Comparison of ENCODE assay signal across 10 cellular contexts in the genomic region with DNA sequence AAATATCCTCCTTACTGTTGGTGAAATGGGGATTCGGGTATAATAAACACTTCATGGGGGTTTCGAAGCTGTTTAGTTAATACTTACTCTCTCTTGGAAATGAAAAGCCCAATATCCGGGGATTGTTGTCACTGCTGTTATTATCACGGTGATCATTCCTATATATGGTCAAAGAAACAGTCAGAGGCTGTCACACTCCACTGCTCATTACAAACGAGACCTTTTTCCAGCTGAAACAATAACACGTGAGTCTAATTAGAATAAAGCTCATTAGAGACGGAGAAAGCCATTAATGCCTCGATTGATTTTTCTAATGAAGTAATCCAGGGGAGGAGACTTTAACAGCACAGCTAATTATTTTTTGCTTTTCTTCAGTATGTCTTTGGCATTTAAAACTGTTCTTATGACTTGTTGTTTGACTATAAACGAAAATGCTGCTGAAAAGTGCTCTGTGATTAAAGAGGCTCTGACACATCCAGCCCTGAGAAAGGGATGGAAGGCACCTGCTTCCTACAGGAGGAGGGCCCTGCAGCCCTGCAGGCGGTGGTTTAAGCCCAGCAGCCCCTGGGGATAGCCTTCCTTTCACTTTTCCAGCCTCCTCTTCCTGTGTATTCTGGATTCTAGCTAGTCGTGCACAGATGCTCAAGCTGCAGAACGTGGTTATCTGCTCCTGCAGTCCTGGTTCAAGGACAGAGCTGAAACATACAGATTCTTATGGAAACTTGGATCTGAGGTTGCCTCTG.
DNase-seq lines count a peak whose midpoint lies in the region; ATAC-seq and TF ChIP-seq lines count a peak whose summit lies in the region.
"Had no signal": no experiment of that assay in that cellular context is flagged by ENCODE, and none has a peak within 500 bp of the region (broad histone marks: within the 10 kb centered on the region; RNA-seq: fewer than 3 reads in every experiment).

No MANE protein-coding gene starts in this region.

- H3K4me3 Mint-ChIP-seq in natural killer cell = no peak overlapping the region
- no peak overlapping the region for H3K4me3 Mint-ChIP-seq in natural killer cell treated with Interleukin-12 subunit alpha and Interleukin-12 subunit beta and Interleukin-15 and Interleukin-18, amount 100 ng/mL, for 72 hours
- H3K4me3 Mint-ChIP-seq in CD4-positive, alpha-beta T cell = no peak overlapping the region

- H3K9me3 ChIP-seq in left lung = no peaks in the 10 kb centered on the region
- no peaks in the 10 kb centered on the region for H3K9me3 ChIP-seq in vagina
- no peaks in the 10 kb centered on the region for H3K9me3 ChIP-seq in CD4-positive, alpha-beta T cell (ENCODE audit: control insufficient read depth, low read length)

- peak overlapping the region; percentile 23 to 27 for H3K27ac Mint-ChIP-seq in natural killer cell
- H3K27ac Mint-ChIP-seq in natural killer cell treated with Interleukin-12 subunit alpha and Interleukin-12 subunit beta and Interleukin-15 and Interleukin-18, amount 100 ng/mL, for 72 hours = no peak overlapping the region
- no peak overlapping the region for H3K27ac Mint-ChIP-seq in CD4-positive, alpha-beta T cell

- H3K4me3 ChIP-seq in left lung (no peak overlapping the region), vagina (peak overlapping the region in 1 of 2 donors; percentile 3)

- H3K27me3 Mint-ChIP-seq in natural killer cell (ENCODE audit: low read depth in 2 of 2) = no peaks in the 10 kb centered on the region
- H3K27me3 Mint-ChIP-seq in natural killer cell treated with Interleukin-12 subunit alpha and Interleukin-12 subunit beta and Interleukin-15 and Interleukin-18, amount 100 ng/mL, for 72 hours = no peaks in the 10 kb centered on the region
- no peaks in the 10 kb centered on the region for H3K27me3 Mint-ChIP-seq in CD4-positive, alpha-beta T cell

- no peak for TF ChIP-seq POLR2A in vagina (IDR thresholded peaks at IDR 0.05)

- no peak for DNase-seq in natural killer cell
- no peak for DNase-seq in natural killer cell treated with Interleukin-12 subunit alpha and Interleukin-12 subunit beta and Interleukin-15 and Interleukin-18, amount 100 ng/mL, for 72 hours (ENCODE audit: low spot score)
- DNase-seq in astrocyte of the hippocampus (ENCODE audit: low read depth, low spot score) = peak; percentile 36
- no peak for DNase-seq in left lung
- DNase-seq in vagina (ENCODE audit: extremely low spot score in 2 of 2) = no peak
- no peak for DNase-seq in CD4-positive, alpha-beta T cell
- no peak for DNase-seq in stimulated activated CD4-positive, alpha-beta T cell treated with anti-CD3 and anti-CD28 coated beads, Interleukin-12 subunit alpha, Interleukin-12 subunit beta, amount 100 ng/mL, for 4 hours
- DNase-seq in caudate nucleus (lab: John Stamatoyannopoulos, UW) = no peak
- DNase-seq: activated T-cell treated with anti-CD3 and anti-CD28 coated beads, Interleukin-2, amount 50 U/mL, for 1 hour had no signal

- TF ChIP-seq CTCF in natural killer cell (IDR thresholded peaks at IDR 0.05) (no peak), left lung (IDR thresholded peaks at IDR 0.05) (no peak), vagina (IDR thresholded peaks at IDR 0.05) (no peak)
- TF ChIP-seq CTCF in CD4-positive, alpha-beta T cell (IDR thresholded peaks at IDR 0.05) = no peak

- intact Hi-C loops in natural killer cell (cut with micrococcal nuclease) = no loop called here
- intact Hi-C loops in left lung (cut with DNase I) = no loop called here
- intact Hi-C loops in vagina (cut with DNase I) = no loop called here
- intact Hi-C loops in CD4-positive, alpha-beta T cell (cut with DNase I, micrococcal nuclease) = no loop called here

- H3K4me1 Mint-ChIP-seq in natural killer cell = peaks cover 51 to 74% of the 10 kb centered on the region in 2 donors
- H3K4me1 Mint-ChIP-seq in natural killer cell treated with Interleukin-12 subunit alpha and Interleukin-12 subunit beta and Interleukin-15 and Interleukin-18, amount 100 ng/mL, for 72 hours (ENCODE audit: low read depth in 2 of 2) = peaks cover 10 to 24% of the 10 kb centered on the region in 2 donors
- no peaks in the 10 kb centered on the region for H3K4me1 Mint-ChIP-seq in CD4-positive, alpha-beta T cell (ENCODE audit: low read depth)

- H3K9me3 Mint-ChIP-seq in natural killer cell = no peaks in the 10 kb centered on the region
- no peaks in the 10 kb centered on the region for H3K9me3 Mint-ChIP-seq in natural killer cell treated with Interleukin-12 subunit alpha and Interleukin-12 subunit beta and Interleukin-15 and Interleukin-18, amount 100 ng/mL, for 72 hours
- no peaks in the 10 kb centered on the region for H3K9me3 Mint-ChIP-seq in CD4-positive, alpha-beta T cell

- no peaks in the 10 kb centered on the region for H3K27me3 ChIP-seq in left lung
- no peaks in the 10 kb centered on the region for H3K27me3 ChIP-seq in vagina
- H3K27me3 ChIP-seq in CD4-positive, alpha-beta T cell (ENCODE audit: control insufficient read depth, insufficient read depth, low read length) = no peaks in the 10 kb centered on the region

- H3K36me3 ChIP-seq in left lung (no peaks in the 10 kb centered on the region), vagina (no peaks in the 10 kb centered on the region)

- CTCF ChIA-PET in CD4-positive, alpha-beta T cell (lab: Charles Lee) = interaction anchor here (0.6 to 0.8 kb wide), 2 partner anchors 11 to 458 kb away, joined by 3 read pairs; no protein-coding TSS in a partner anchor

- POLR2A ChIA-PET in CD4-positive, alpha-beta T cell (lab: Charles Lee) = no interaction called here

- H3K27ac ChIP-seq in left lung (peak overlapping the region in 1 of 2 donors; percentile 4), vagina (peak overlapping the region; percentile 52), caudate nucleus (ENCODE audit: low read depth, low read length) (no peak overlapping the region)
- no peak overlapping the region for H3K27ac ChIP-seq in CD4-positive, alpha-beta T cell (ENCODE audit: low read depth, low read length)
- H3K27ac ChIP-seq: HL-60 had no signal

- H3K4me1 ChIP-seq in left lung (peaks cover 0 to 13% of the 10 kb centered on the region in 2 donors), vagina (peaks cover 37% of the 10 kb centered on the region)

- no peaks in the 10 kb centered on the region for H3K36me3 Mint-ChIP-seq in natural killer cell
- no peaks in the 10 kb centered on the region for H3K36me3 Mint-ChIP-seq in natural killer cell treated with Interleukin-12 subunit alpha and Interleukin-12 subunit beta and Interleukin-15 and Interleukin-18, amount 100 ng/mL, for 72 hours
- H3K36me3 Mint-ChIP-seq in CD4-positive, alpha-beta T cell (ENCODE audit: low read depth) = no peaks in the 10 kb centered on the region

- ATAC-seq in natural killer cell (no peak), left lung (peak; percentile 13)
- ATAC-seq in natural killer cell treated with Interleukin-12 subunit alpha and Interleukin-12 subunit beta and Interleukin-15 and Interleukin-18, amount 100 ng/mL, for 72 hours = no peak
- ATAC-seq in CD4-positive, alpha-beta T cell (ENCODE audit: poor library complexity) = no peak

Comparison
In these comparisons a context has a peak if more than half of its experiments do, and no peak if none do; other contexts are left out.
1. H3K27ac Mint-ChIP-seq: peak in natural killer cell (2 of 2); none in natural killer cell treated with Interleukin-12 subunit alpha and Interleukin-12 subunit beta and Interleukin-15 and Interleukin-18, amount 100 ng/mL, for 72 hours (0 of 2) and CD4-positive, alpha-beta T cell (single experiment).